8 cellular contexts compared by ENCODE assay signal in genomic region chr16:81429045-81429521, GRCh38. TPM values are rescaled to one million over a fixed set of nuclear protein-coding genes. Genes with fewer than 3 reads are reported as not detected.
DNase-seq lines count a peak whose midpoint lies in the region; ATAC-seq and TF ChIP-seq lines count a peak whose summit lies in the region.

No MANE protein-coding gene starts in this region.

- H3K4me1 Mint-ChIP-seq in activated naive CD4-positive, alpha-beta T cell treated with anti-CD3 and anti-CD28 coated beads, Interleukin-2, amount 10 ng/mL, durations not matched to agents 7 days and 5 days: peaks cover 14% of the 10 kb centered on the region

- TF ChIP-seq POLR2A in esophagus muscularis mucosa (IDR thresholded peaks at IDR 0.05; ENCODE audit: low read depth): no peak

- H3K9ac ChIP-seq in parathyroid adenoma: no peak overlapping the region

- H3K36me3 Mint-ChIP-seq in activated naive CD4-positive, alpha-beta T cell treated with anti-CD3 and anti-CD28 coated beads, Interleukin-2, amount 10 ng/mL, durations not matched to agents 7 days and 5 days: no peaks in the 10 kb centered on the region

- DNase-seq in activated naive CD4-positive, alpha-beta T cell treated with anti-CD3 and anti-CD28 coated beads, Interleukin-2, amount 10 ng/mL, durations not matched to agents 7 days and 5 days: peak; percentile 28
- DNase-seq in activated naive CD4-positive, alpha-beta T cell treated with Interleukin-2 at 50 U/mL for 16 hours: no peak
- DNase-seq in OCI-LY7 (ENCODE audit: low spot score): peak; percentile 77
- no peak for DNase-seq in esophagus muscularis mucosa (ENCODE audit: extremely low spot score)
- DNase-seq in glomerular visceral epithelial cell (ENCODE audit: extremely low spot score): no peak
- no peak for DNase-seq in kidney glomerular epithelial cell (lab: John Stamatoyannopoulos, UW)

- no peak for ATAC-seq in HG03039 (IDR thresholded peaks at IDR 0.05; ENCODE audit: unreplicated experiment)

- H2AFZ ChIP-seq in OCI-LY7 (ENCODE audit: low read length): peak overlapping the region; percentile 4; the same call in 1 of the 2 replicates
- peak overlapping the region; percentile 51 for H2AFZ ChIP-seq in parathyroid adenoma

- H3K9me3 ChIP-seq in OCI-LY7 (ENCODE audit: low read length): no peaks in the 10 kb centered on the region
- H3K9me3 ChIP-seq in esophagus muscularis mucosa: no peaks in the 10 kb centered on the region
- H3K9me3 ChIP-seq in parathyroid adenoma (ENCODE audit: control insufficient read depth, low read length): no peaks in the 10 kb centered on the region

- H3K27ac ChIP-seq in OCI-LY7 (ENCODE audit: low read depth, low read length, poor library complexity, severe bottlenecking): no peak overlapping the region
- no peak overlapping the region for H3K27ac ChIP-seq in esophagus muscularis mucosa (replicated peaks in 1 of 4)
- H3K27ac ChIP-seq in parathyroid adenoma: no peak overlapping the region

- CTCF ChIA-PET in activated naive CD4-positive, alpha-beta T cell treated with anti-CD3 and anti-CD28 coated beads, Interleukin-2, amount 10 ng/mL, durations not matched to agents 7 days and 5 days (lab: Charles Lee): interaction anchor here (1.0 to 1.5 kb wide), 3 partner anchors 64 to 295 kb away, joined by 3 to 4 read pairs (median 3); no protein-coding TSS in a partner anchor
- CTCF ChIA-PET in OCI-LY7 (lab: Charles Lee; ENCODE audit: unreplicated experiment): interaction anchor here (0.6 kb wide), 1 partner anchor 27 kb away, joined by 3 read pairs; no protein-coding TSS in a partner anchor

- TF ChIP-seq CTCF in OCI-LY7 (conservative IDR thresholded peaks at IDR 0.05; ENCODE audit: low read length): peak; percentile 78
- TF ChIP-seq CTCF in esophagus muscularis mucosa (IDR thresholded peaks at IDR 0.05): peak; percentile 3 to 44 (median 31)
- TF ChIP-seq CTCF in parathyroid adenoma (IDR thresholded peaks at IDR 0.05): peak; percentile 72

- H3K27me3 ChIP-seq in esophagus muscularis mucosa (no peaks in the 10 kb centered on the region), parathyroid adenoma (ENCODE audit: control insufficient read depth, insufficient read depth, low read length) (no peaks in the 10 kb centered on the region)

- H3K27me3 Mint-ChIP-seq in activated naive CD4-positive, alpha-beta T cell treated with anti-CD3 and anti-CD28 coated beads, Interleukin-2, amount 10 ng/mL, durations not matched to agents 7 days and 5 days: peaks cover 21% of the 10 kb centered on the region

- H3K4me1 ChIP-seq in OCI-LY7 (ENCODE audit: insufficient read depth, low read length, poor library complexity, severe bottlenecking): peaks cover 74% of the 10 kb centered on the region
- peaks cover 0 to 5% (median 0%) of the 10 kb centered on the region in 4 donors for H3K4me1 ChIP-seq in esophagus muscularis mucosa
- no peaks in the 10 kb centered on the region for H3K4me1 ChIP-seq in parathyroid adenoma

- H3K4me3 Mint-ChIP-seq in activated naive CD4-positive, alpha-beta T cell treated with anti-CD3 and anti-CD28 coated beads, Interleukin-2, amount 10 ng/mL, durations not matched to agents 7 days and 5 days: no peak overlapping the region

- H3K4me3 ChIP-seq in OCI-LY7 (ENCODE audit: low read depth, low read length, poor library complexity, severe bottlenecking) (no peak overlapping the region), esophagus muscularis mucosa (no peak overlapping the region), parathyroid adenoma (ENCODE audit: low read depth, low read length) (no peak overlapping the region)

- POLR2A ChIA-PET in OCI-LY7 (lab: Charles Lee): interaction anchor here (1.0 to 2.4 kb wide), 6 partner anchors 11 to 24 kb away, joined by 3 to 11 read pairs (median 4); no protein-coding TSS in a partner anchor

- TF ChIP-seq EP300 in esophagus muscularis mucosa (IDR thresholded peaks at IDR 0.05): no peak

- no peaks in the 10 kb centered on the region for H3K36me3 ChIP-seq in OCI-LY7 (ENCODE audit: insufficient read depth, low read length)
- no peaks in the 10 kb centered on the region for H3K36me3 ChIP-seq in esophagus muscularis mucosa
- no peaks in the 10 kb centered on the region for H3K36me3 ChIP-seq in parathyroid adenoma (ENCODE audit: control insufficient read depth, insufficient read depth, low read length)

- H3K79me2 ChIP-seq in OCI-LY7 (ENCODE audit: insufficient read depth, low read depth, low read length) (no peaks in the 10 kb centered on the region), parathyroid adenoma (no peaks in the 10 kb centered on the region)

- intact Hi-C loops in OCI-LY7 (cut with micrococcal nuclease; ENCODE audit: unreplicated experiment) (no loop called here), esophagus muscularis mucosa (cut with DNase I) (no loop called here)

- BruUV-seq in OCI-LY7 (replicated peaks; lab: Mats Ljungman, UMichigan): no TSS peak

- no peaks in the 10 kb centered on the region for H3K9me2 ChIP-seq in OCI-LY7 (ENCODE audit: insufficient read depth, low read length)

- H3K9me3 Mint-ChIP-seq in activated naive CD4-positive, alpha-beta T cell treated with anti-CD3 and anti-CD28 coated beads, Interleukin-2, amount 10 ng/mL, durations not matched to agents 7 days and 5 days: no peaks in the 10 kb centered on the region

- H3K4me2 ChIP-seq in OCI-LY7 (ENCODE audit: low read length) (peak overlapping the region; percentile 20; the same call in 1 of the 2 replicates), parathyroid adenoma (ENCODE audit: low read length) (no peak overlapping the region)

- no peak overlapping the region for H3K27ac Mint-ChIP-seq in activated naive CD4-positive, alpha-beta T cell treated with anti-CD3 and anti-CD28 coated beads, Interleukin-2, amount 10 ng/mL, durations not matched to agents 7 days and 5 days

- no peaks in the 10 kb centered on the region for H4K20me1 ChIP-seq in OCI-LY7 (ENCODE audit: insufficient read depth, low read length)

- WGBS in esophagus muscularis mucosa: 58% methylated on average over 3 of the region's 3 CpGs

RNA-seq across cellular contexts. Expression of gene CMIP, which starts 15.5 kb away (rescaled TPM):
- total RNA-seq in OCI-LY7 (2014; rRNA removed; shearing (Covaris generic)): 15.4 and 22.6 TPM in 2 replicates
- 67.5 and 70.3 TPM in 2 replicates for total RNA-seq in OCI-LY7 (2022)
- 10 to 100 TPM; 14.5 to 24.6 (median 21.0) TPM for total RNA-seq in esophagus muscularis mucosa

Comparison
In these comparisons a context has a peak if more than half of its experiments do, and no peak if none do; other contexts are left out.
1. DNase-seq: peak in activated naive CD4-positive, alpha-beta T cell treated with anti-CD3 and anti-CD28 coated beads, Interleukin-2, amount 10 ng/mL, durations not matched to agents 7 days and 5 days (single experiment) and OCI-LY7 (single experiment); none in activated naive CD4-positive, alpha-beta T cell treated with Interleukin-2 at 50 U/mL for 16 hours (single experiment), esophagus muscularis mucosa (single experiment), glomerular visceral epithelial cell (single experiment) and kidney glomerular epithelial cell (single experiment).
2. Peak in every context shown above with its lines, with median percentiles within 50 percentile points of each other: CTCF ChIP-seq.